In genomic region chr1:216190438-216190837, GRCh38 we compare ENCODE assay signal across 17 cellular contexts.
DNase-seq lines count a peak whose midpoint lies in the region; FAIRE-seq and TF ChIP-seq lines count a peak whose summit lies in the region.
"Had no signal": no experiment of that assay in that cellular context is flagged by ENCODE, and none has a peak within 500 bp of the region (broad histone marks: within the 10 kb centered on the region; RNA-seq: fewer than 3 reads in every experiment).

No MANE protein-coding gene starts in this region.

- H3K27ac ChIP-seq in trophoblast cell (ENCODE audit: low read depth, low read length) = no peak overlapping the region

- no peak overlapping the region for H2BK120ac ChIP-seq in trophoblast cell (ENCODE audit: insufficient read depth, low read length, poor library complexity)

- H4K91ac ChIP-seq in trophoblast cell (ENCODE audit: low read depth, low read length) = no peak overlapping the region

- no peak overlapping the region for H2AK5ac ChIP-seq in trophoblast cell (ENCODE audit: low read length)

- no peaks in the 10 kb centered on the region for H3K4me1 ChIP-seq in trophoblast cell (ENCODE audit: control insufficient read depth in 1 of 2, insufficient read depth in 2 of 2, low read length in 2 of 2)

- no peak for DNase-seq in HEK293T (ENCODE audit: extremely low spot score)
- peak; percentile 82 for DNase-seq in SK-N-DZ (ENCODE audit: low spot score)
- DNase-seq in trophoblast cell = no peak
- DNase-seq in NCI-H2081 (lab: John Stamatoyannopoulos, UW) = no peak
- no peak for DNase-seq in epidermal melanocyte (ENCODE audit: insufficient read length, low spot score)
- DNase-seq: C1 segment of cervical spinal cord; Calu3; CD4-positive, alpha-beta memory T cell; COR-L47; DMS153; DND-41; GOT3 had no signal

- WGBS in trophoblast cell (ENCODE audit: extremely low coverage, insufficient coverage, insufficient read length) = no CpG with 5 or more reads among the region's 4 CpGs

- no peaks in the 10 kb centered on the region for H3K27me3 ChIP-seq in trophoblast cell (ENCODE audit: insufficient read depth, low read length)

- H3K79me1 ChIP-seq in trophoblast cell (ENCODE audit: low read length) = no peaks in the 10 kb centered on the region

- no peaks in the 10 kb centered on the region for H3K36me3 ChIP-seq in trophoblast cell (ENCODE audit: control insufficient read depth in 1 of 2, insufficient read depth in 2 of 2, low read length in 2 of 2)
- H3K36me3 ChIP-seq: HAP-1 had no signal

- H3K9ac ChIP-seq in trophoblast cell (ENCODE audit: low read length) = no peak overlapping the region

- no peak overlapping the region for H3K23ac ChIP-seq in trophoblast cell (ENCODE audit: low read length)

- CTCF ChIA-PET in HEK293T (lab: Yijun Ruan, JAX) = no interaction called here

- POLR2A ChIA-PET in HEK293T (lab: Yijun Ruan, JAX) = no interaction called here

- H4K12ac ChIP-seq in trophoblast cell (ENCODE audit: low read depth, low read length) = no peak overlapping the region

- no peak overlapping the region for H3K4me2 ChIP-seq in trophoblast cell (ENCODE audit: low read length)

- H3K4me3 ChIP-seq in trophoblast cell (ENCODE audit: low read depth, low read length) = no peak overlapping the region
- H3K4me3 ChIP-seq: HAP-1 had no signal

- no peaks in the 10 kb centered on the region for H3K9me3 ChIP-seq in trophoblast cell (ENCODE audit: insufficient read depth, low read depth, low read length)
- H3K9me3 ChIP-seq: HAP-1 had no signal

- no peak overlapping the region for H3K14ac ChIP-seq in trophoblast cell (ENCODE audit: low read length)

- H3K4ac ChIP-seq in trophoblast cell (ENCODE audit: low read depth, low read length) = no peak overlapping the region

- peak; percentile 72 for FAIRE-seq in islet of Langerhans (lab: Jason Lieb, UNC)
- FAIRE-seq: G401.6, GM12892, H54 had no signal

- no peak overlapping the region for H2BK5ac ChIP-seq in trophoblast cell (ENCODE audit: low read depth, low read length, poor library complexity)

- no peak overlapping the region for H2BK12ac ChIP-seq in trophoblast cell (ENCODE audit: low read length)

- no peak overlapping the region for H2AFZ ChIP-seq in trophoblast cell (ENCODE audit: insufficient read depth, low read length, poor library complexity)

- H3K18ac ChIP-seq in trophoblast cell (ENCODE audit: low read length) = no peak overlapping the region

- H4K8ac ChIP-seq in trophoblast cell (ENCODE audit: low read depth, low read length) = no peak overlapping the region

- H3K79me2 ChIP-seq in trophoblast cell (ENCODE audit: control insufficient read depth, insufficient read depth, low read length, poor library complexity) = no peaks in the 10 kb centered on the region

TF ChIP-seq in HEK293T, 16 proteins besides CTCF, POLR2A, EP300 and RAD21:
- TF ChIP-seq FOXM1 (IDR thresholded peaks at IDR 0.05; ENCODE audit: borderline replicate concordance) (peak; percentile 65; the same call in 1 of the 2 replicates), ARNT (IDR thresholded peaks at IDR 0.05) (peak; percentile 71), PKNOX1 (IDR thresholded peaks at IDR 0.05) (peak; percentile 93), L3MBTL2 (conservative IDR thresholded peaks at IDR 0.05) (0 out of 2 replicates have a peak, but pooled peaks have one; percentile 20), FOXA1 (IDR thresholded peaks at IDR 0.05) (no peak), CTBP1 (IDR thresholded peaks at IDR 0.05; ENCODE audit: borderline replicate concordance) (peak; percentile 96), FOXK2 (IDR thresholded peaks at IDR 0.05) (no peak), ZNF384 (IDR thresholded peaks at IDR 0.05) (peak; percentile 97)
